In genomic region chr14:90576981-90577660, GRCh38 we compare ENCODE assay signal across 23 cellular contexts.
DNase-seq lines count a peak whose midpoint lies in the region; ATAC-seq and TF ChIP-seq lines count a peak whose summit lies in the region.
"Had no signal": no experiment of that assay in that cellular context is flagged by ENCODE, and none has a peak within 500 bp of the region (broad histone marks: within the 10 kb centered on the region; RNA-seq: fewer than 3 reads in every experiment).

No MANE protein-coding gene starts in this region.

- H2AFZ ChIP-seq in neuronal stem cell (ENCODE audit: low read length): no peak overlapping the region

- no peak overlapping the region for H2AK5ac ChIP-seq in neuronal stem cell (ENCODE audit: low read depth, low read length)

- TF ChIP-seq POLR2A in heart left ventricle (IDR thresholded peaks at IDR 0.05): no peak

- H3K4me3 ChIP-seq in heart left ventricle (no peak overlapping the region), esophagus (ENCODE audit: low read depth in 1 of 2, low read length in 2 of 2) (no peak overlapping the region), neuronal stem cell (ENCODE audit: low read length in 2 of 2) (no peak overlapping the region)
- no peak overlapping the region for H3K4me3 ChIP-seq in effector memory CD4-positive, alpha-beta T cell (ENCODE audit: insufficient read depth, low read depth, low read length, poor library complexity, severe bottlenecking)
- H3K4me3 ChIP-seq: ascending aorta, tibial nerve had no signal

- no peak overlapping the region for H3K4ac ChIP-seq in neuronal stem cell (ENCODE audit: low read length)

- H3K36me3 ChIP-seq in heart left ventricle (peaks cover 0 to 10% (median 0%) of the 10 kb centered on the region in 9 donors), esophagus (ENCODE audit: control insufficient read depth in 2 of 2, insufficient read depth in 2 of 2, low read length in 1 of 2) (peaks cover 0 to 4% of the 10 kb centered on the region in 2 donors), neuronal stem cell (replicated peaks in 1 of 2; ENCODE audit: control insufficient read depth in 2 of 2, insufficient read depth in 2 of 2, low read length in 2 of 2) (peaks cover 0 to 9% of the 10 kb centered on the region in 2 donors)
- H3K36me3 ChIP-seq in effector memory CD4-positive, alpha-beta T cell (ENCODE audit: control insufficient read depth, insufficient read depth, low read length): no peaks in the 10 kb centered on the region

- intact Hi-C loops in heart left ventricle (cut with DNase I): no loop called here
- intact Hi-C loops in left ventricle myocardium superior (cut with micrococcal nuclease): no loop called here

- WGBS in heart left ventricle, 4 donors: 92 to 95% (median 94%) methylated on average over 21 of the region's 21 CpGs
- 82 to 87% methylated on average over 21 of the region's 21 CpGs for WGBS in esophagus, 2 donors
- no CpG with 5 or more reads among the region's 21 CpGs for WGBS in neuronal stem cell (ENCODE audit: extremely low coverage in 2 of 2, insufficient read length in 2 of 2, insufficient replicate concordance in 1 of 2), 2 donors

- H3K4me2 ChIP-seq in neuronal stem cell (ENCODE audit: insufficient read depth, low read length, poor library complexity, severe bottlenecking): no peak overlapping the region
- H3K4me2 ChIP-seq: KMS-11 had no signal

- H3K14ac ChIP-seq in neuronal stem cell (ENCODE audit: low read length): no peak overlapping the region

- H4K91ac ChIP-seq in neuronal stem cell (ENCODE audit: low read depth, low read length, poor library complexity): no peak overlapping the region

- no peak for TF ChIP-seq CTCF in heart left ventricle (IDR thresholded peaks at IDR 0.05)

- H3K9ac ChIP-seq in neuronal stem cell (ENCODE audit: low read depth, low read length, poor library complexity): no peak overlapping the region
- H3K9ac ChIP-seq: KMS-11 had no signal

- H3K18ac ChIP-seq in neuronal stem cell (ENCODE audit: low read length): peak overlapping the region; percentile 30

- H3K4me1 ChIP-seq in heart left ventricle (peaks cover 0 to 59% (median 37%) of the 10 kb centered on the region in 12 donors), esophagus (ENCODE audit: control insufficient read depth in 2 of 2, insufficient read depth in 2 of 2, low read length in 1 of 2) (peaks cover 0 to 4% of the 10 kb centered on the region in 2 donors), neuronal stem cell (ENCODE audit: control insufficient read depth in 2 of 2, insufficient read depth in 1 of 2, low read depth in 1 of 2, low read length in 2 of 2) (peaks cover 17 to 21% of the 10 kb centered on the region in 2 donors)
- no peaks in the 10 kb centered on the region for H3K4me1 ChIP-seq in effector memory CD4-positive, alpha-beta T cell (ENCODE audit: control insufficient read depth, insufficient read depth, low read length, poor library complexity, severe bottlenecking)
- H3K4me1 ChIP-seq: ascending aorta had no signal

- no peak overlapping the region for H2BK12ac ChIP-seq in neuronal stem cell (ENCODE audit: low read length)

- DNase-seq in heart left ventricle (no peak), left ventricle myocardium superior (no peak), neuronal stem cell (ENCODE audit: low spot score) (no peak), GM03348 (ENCODE audit: low spot score) (no peak)
- no peak for DNase-seq in effector memory CD4-positive, alpha-beta T cell
- DNase-seq: activated CD4-positive, alpha-beta T cell treated with anti-CD3 and anti-CD28 coated beads for 36 hours; DMS79 treated with DMSO at 0.1 percent for 48 hours; kidney; MV-4-11; NCI-H1694; NCI-H345; NCI-H774; SIG-M5; stimulated activated CD4-positive, alpha-beta T cell treated with anti-CD3 and anti-CD28 coated beads, Interleukin-4, amount 100 ng/mL, for 1 hour; stimulated activated naive CD4-positive, alpha-beta T cell treated with Interleukin-2 at 50 U/mL for 16 hours had no signal

- H3K27me3 ChIP-seq in heart left ventricle (no peaks in the 10 kb centered on the region), esophagus (ENCODE audit: control insufficient read depth in 1 of 2, insufficient read depth in 2 of 2, low read length in 2 of 2) (no peaks in the 10 kb centered on the region), neuronal stem cell (ENCODE audit: control insufficient read depth in 3 of 3, insufficient read depth in 3 of 3, low read depth in 1 of 3, low read length in 3 of 3) (no peaks in the 10 kb centered on the region)
- no peaks in the 10 kb centered on the region for H3K27me3 ChIP-seq in effector memory CD4-positive, alpha-beta T cell (replicated peaks; ENCODE audit: control insufficient read depth, insufficient read depth, low read length, poor library complexity, severe bottlenecking)
- H3K27me3 ChIP-seq: ascending aorta, tibial nerve had no signal

- H3K79me1 ChIP-seq in neuronal stem cell (ENCODE audit: low read depth, low read length): no peaks in the 10 kb centered on the region

- no peak for ATAC-seq in heart left ventricle
- ATAC-seq in left ventricle myocardium superior: no peak
- ATAC-seq in activated CD4-positive, CD25-positive, alpha-beta regulatory T cell treated with anti-CD3 and anti-CD28 coated beads, Interleukin-2, amount 50 U/mL, for 24 hours: no peak
- ATAC-seq: activated CD4-positive, alpha-beta T cell treated with anti-CD3 and anti-CD28 coated beads for 36 hours; activated naive CD4-positive, alpha-beta T cell treated with anti-CD3 and anti-CD28 coated beads, Interleukin-2, amount 50 U/mL, for 72 hours; natural killer cell treated with Interleukin-12 subunit alpha and Interleukin-12 subunit beta and Interleukin-15 and Interleukin-18, amount 100 ng/mL, for 72 hours had no signal

- H3K23ac ChIP-seq in neuronal stem cell (ENCODE audit: low read depth, low read length, poor library complexity): no peak overlapping the region

- no peak overlapping the region for H2BK15ac ChIP-seq in neuronal stem cell (ENCODE audit: low read length)

- no peak overlapping the region for H2BK5ac ChIP-seq in neuronal stem cell (ENCODE audit: low read length)

- no peak overlapping the region for H2BK120ac ChIP-seq in neuronal stem cell (ENCODE audit: low read depth, low read length)

- H3K9me3 ChIP-seq in heart left ventricle: no peaks in the 10 kb centered on the region
- H3K9me3 ChIP-seq in esophagus (ENCODE audit: control insufficient read depth in 2 of 2, insufficient read depth in 1 of 2, low read depth in 1 of 2, low read length in 1 of 2): no peaks in the 10 kb centered on the region
- no peaks in the 10 kb centered on the region for H3K9me3 ChIP-seq in neuronal stem cell (replicated peaks in 1 of 2; ENCODE audit: control insufficient read depth in 2 of 2, insufficient read depth in 1 of 2, low read depth in 1 of 2, low read length in 2 of 2)
- no peaks in the 10 kb centered on the region for H3K9me3 ChIP-seq in effector memory CD4-positive, alpha-beta T cell (ENCODE audit: control insufficient read depth, low read length)
- H3K9me3 ChIP-seq: ascending aorta, tibial nerve had no signal

- H4K8ac ChIP-seq in neuronal stem cell (ENCODE audit: low read depth, low read length): no peak overlapping the region

- H3K27ac ChIP-seq in heart left ventricle: peak overlapping the region in 7 of 12 donors; percentile 62 to 80 (median 75)
- peak overlapping the region; percentile 43 to 59 for H3K27ac ChIP-seq in esophagus (ENCODE audit: low read depth in 2 of 2, low read length in 1 of 2)
- no peak overlapping the region for H3K27ac ChIP-seq in neuronal stem cell (replicated peaks; ENCODE audit: low read length)
- peak overlapping the region; percentile 87 for H3K27ac ChIP-seq in temporal lobe (ENCODE audit: low read depth, low read length)
- no peak overlapping the region for H3K27ac ChIP-seq in effector memory CD4-positive, alpha-beta T cell (ENCODE audit: insufficient read depth, low read length, poor library complexity, severe bottlenecking)
- H3K27ac ChIP-seq: ascending aorta, KMS-11, tibial nerve had no signal

Comparison
In these comparisons a context has a peak if more than half of its experiments do, and no peak if none do; other contexts are left out.
1. H3K27ac ChIP-seq: peak in heart left ventricle (7 of 12), esophagus (2 of 2) and temporal lobe (single experiment); none in neuronal stem cell (single experiment) and effector memory CD4-positive, alpha-beta T cell (single experiment).